ENCODE assay signal across 8 cellular contexts in the genomic region with DNA sequence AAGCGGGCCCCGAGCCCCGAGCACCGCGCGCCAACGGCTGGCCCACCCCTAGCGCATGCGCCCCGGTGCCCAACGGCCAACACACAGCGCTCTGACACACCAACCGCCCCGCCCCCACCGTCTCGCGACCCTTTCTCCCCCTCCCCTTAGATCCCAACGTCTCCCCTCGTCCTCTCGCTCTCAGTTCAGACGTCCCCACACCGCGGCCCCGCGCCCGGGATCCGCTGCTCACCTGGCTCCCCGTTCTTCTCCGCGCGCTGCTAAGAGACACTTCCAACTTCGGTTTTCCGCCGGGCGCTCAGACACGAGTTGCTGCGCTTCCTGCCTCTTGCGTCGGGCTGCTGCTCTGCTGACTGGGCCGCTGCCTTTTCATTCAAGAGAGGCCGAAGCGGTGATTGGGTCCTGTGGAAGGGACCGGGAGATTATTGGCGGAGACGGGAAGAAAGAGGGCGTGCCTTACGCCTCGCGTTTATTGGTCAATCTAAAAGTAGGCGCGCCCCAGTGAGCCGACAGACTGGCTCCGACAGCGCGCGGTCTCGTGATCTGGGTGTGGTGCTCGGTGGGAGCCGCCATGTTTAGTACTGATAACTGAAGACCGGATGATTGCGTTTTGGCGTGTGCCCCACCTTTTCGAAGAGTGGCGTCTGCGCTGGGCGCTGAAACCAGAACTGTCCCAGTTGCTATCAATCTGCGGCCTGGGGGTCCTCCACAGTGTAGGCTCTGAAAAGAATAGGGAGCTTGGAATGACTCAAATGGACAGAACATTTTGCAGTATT. TPM values are rescaled to one million over a fixed set of nuclear protein-coding genes. Genes with fewer than 3 reads are reported as not detected.
DNase-seq lines count a peak whose midpoint lies in the region; ATAC-seq, FAIRE-seq and TF ChIP-seq lines count a peak whose summit lies in the region.

A gene (minus strand): TSS at position 304 of the 776 bp plus-strand sequence. CDS start 6,121 bp downstream, outside the sequence.

- DNase-seq in NCI-H187 (lab: John Stamatoyannopoulos, UW) (peak; percentile 83 to 85), T-helper 2 cell (peak; percentile 84 to 100 (median 97)), right atrium auricular region (ENCODE audit: low spot score) (peak; percentile 100), psoas muscle (peak; percentile 98), urothelium cell line (ENCODE audit: low spot score) (peak; percentile 96)

- TF ChIP-seq CTCF in right atrium auricular region (IDR thresholded peaks at IDR 0.05) (no peak), psoas muscle (IDR thresholded peaks at IDR 0.05) (no peak)

- FAIRE-seq in urothelium cell line (lab: Jason Lieb, UNC), result no peak

- H3K27ac ChIP-seq in angular gyrus (ENCODE audit: low read depth, low read length), result peak within 1 kb of the TSS; percentile 94
- H3K27ac ChIP-seq in right atrium auricular region, result peak within 1 kb of the TSS; percentile 90 to 96
- peak within 1 kb of the TSS; percentile 95 for H3K27ac ChIP-seq in psoas muscle

- ATAC-seq in GM18498 (IDR thresholded peaks at IDR 0.05; ENCODE audit: unreplicated experiment), result peak; percentile 84
- ATAC-seq in HG02938 (IDR thresholded peaks at IDR 0.05; ENCODE audit: unreplicated experiment), result peak; percentile 90
- ATAC-seq in psoas muscle, result peak; percentile 98 to 99 (median 99)

- no peaks in the 10 kb centered on the region for H3K27me3 ChIP-seq in right atrium auricular region
- no peaks in the 10 kb centered on the region for H3K27me3 ChIP-seq in psoas muscle (ENCODE audit: insufficient read depth in 3 of 3, low read length in 2 of 3)

- H3K9me3 ChIP-seq in right atrium auricular region (no peaks in the 10 kb centered on the region), psoas muscle (no peaks in the 10 kb centered on the region)

- H3K4me1 ChIP-seq in right atrium auricular region (peaks cover 0 to 36% of the 10 kb centered on the region in 2 donors), psoas muscle (peaks cover 20% of the 10 kb centered on the region)

- intact Hi-C loops in psoas muscle (cut with DNase I), result no loop called here

- 0 to 1% (median 1%) methylated on average over 60 to 67 of the region's 67 CpGs for WGBS in psoas muscle, 3 donors

- H3K4me3 ChIP-seq in right atrium auricular region, result peak within 1 kb of the TSS; percentile 73 to 90
- H3K4me3 ChIP-seq in psoas muscle, result peak within 1 kb of the TSS; percentile 99

- H3K36me3 ChIP-seq in right atrium auricular region (no peaks in the 10 kb centered on the region), psoas muscle (ENCODE audit: insufficient read depth in 1 of 2, low read depth in 1 of 2) (no peaks in the 10 kb centered on the region)

RNA-seq across cellular contexts. Expression of the gene that starts here (rescaled TPM):
- 10 to 100 TPM; 25.5 to 29.8 TPM for total RNA-seq in right atrium auricular region
- 10 to 100 TPM; 14.8 to 32.4 (median 26.6) TPM for total RNA-seq in psoas muscle
- 10 to 100 TPM; 38.7 to 93.0 (median 45.3) TPM for polyA plus RNA-seq in psoas muscle

Comparison
In these comparisons a context has a peak if more than half of its experiments do, and no peak if none do; other contexts are left out.
1. Peak in every context shown above with its lines: DNase-seq, ATAC-seq, H3K4me3 ChIP-seq and H3K27ac ChIP-seq.